8 cellular contexts compared by ENCODE assay signal in genomic region chr17:79024901-79025737, GRCh38. TPM values are rescaled to one million over a fixed set of nuclear protein-coding genes. Genes with fewer than 3 reads are reported as not detected.
DNase-seq lines count a peak whose midpoint lies in the region; ATAC-seq, FAIRE-seq and TF ChIP-seq lines count a peak whose summit lies in the region.

No MANE protein-coding gene starts in this region.

- BruUV-seq in HepG2 (replicated peaks; lab: Mats Ljungman, UMichigan): no TSS peak

- H4K20me1 ChIP-seq in SK-N-SH (ENCODE audit: insufficient read depth) (no peaks in the 10 kb centered on the region), HepG2 (ENCODE audit: insufficient read depth, low read length) (no peaks in the 10 kb centered on the region)

- H3K9ac ChIP-seq in SK-N-SH (peak overlapping the region; percentile 60; the same call in 1 of the 2 replicates), HepG2 (ENCODE audit: insufficient read depth, low read depth, low read length) (peak overlapping the region; percentile 21; the same call in 1 of the 2 replicates)

- H3K4me3 ChIP-seq in SK-N-SH (ENCODE audit: low read depth in 2 of 2, low read length in 1 of 2): peak overlapping the region; percentile 68 to 82
- H3K4me3 ChIP-seq in HepG2 (replicated peaks in 1 of 3; ENCODE audit: insufficient read depth in 1 of 3, low read depth in 2 of 3, low read length in 3 of 3): peak overlapping the region in 2 of 3 experiments; percentile 25 to 82; a peak in 3 of 6 replicates
- peak overlapping the region; percentile 55 to 62 for H3K4me3 ChIP-seq in testis

- H3K4me1 Mint-ChIP-seq in brain: peaks cover 55% of the 10 kb centered on the region

- no peak for FAIRE-seq in HepG2 (lab: Jason Lieb, UNC)

- no peaks in the 10 kb centered on the region for H3K79me2 ChIP-seq in SK-N-SH (ENCODE audit: insufficient read depth)
- peaks cover 8% of the 10 kb centered on the region for H3K79me2 ChIP-seq in HepG2 (ENCODE audit: insufficient read depth, low read length)

- in situ Hi-C loops in HepG2 (cut with HindIII; ENCODE audit: extremely low pct_ligation_motif_present, low pct_unique_long_range_greater_than_20kb): no loop called here

- H3K36me3 ChIP-seq in SK-N-SH (replicated peaks in 1 of 2; ENCODE audit: control insufficient read depth in 1 of 2, insufficient read depth in 2 of 2, low read length in 1 of 2) (no peaks in the 10 kb centered on the region), HepG2 (replicated peaks in 1 of 2; ENCODE audit: control insufficient read depth in 1 of 2, insufficient read depth in 2 of 2, low read length in 2 of 2) (no peaks in the 10 kb centered on the region; a peak in 1 of 5 replicates), testis (ENCODE audit: low read depth, missing control alignments) (no peaks in the 10 kb centered on the region)

- H3K4me1 ChIP-seq in SK-N-SH (ENCODE audit: control insufficient read depth in 1 of 2, insufficient read depth in 2 of 2, low read depth in 1 of 2, low read length in 1 of 2) (peaks cover 33 to 53% of the 10 kb centered on the region in 2 experiments), HepG2 (ENCODE audit: insufficient read depth, low read length) (peaks cover 79% of the 10 kb centered on the region), testis (peaks cover 59% of the 10 kb centered on the region)

- TF ChIP-seq RAD21 in SK-N-SH (IDR thresholded peaks at IDR 0.05; ENCODE audit: low read length) (no peak), HepG2 (CRISPR knock-in tag; IDR thresholded peaks at IDR 0.05) (no peak)

- TF ChIP-seq POLR2A in HepG2 (IDR thresholded peaks at IDR 0.05; ENCODE audit: insufficient read depth in 1 of 2, low read depth in 2 of 2, low read length in 2 of 2) (no peak), testis (IDR thresholded peaks at IDR 0.05) (no peak)

- peak overlapping the region; percentile 79 to 88 (median 84) for H3K4me3 Mint-ChIP-seq in brain

- peaks cover 68% of the 10 kb centered on the region for H3K27me3 Mint-ChIP-seq in brain

- H3K36me3 Mint-ChIP-seq in brain: no peaks in the 10 kb centered on the region

- ATAC-seq in SK-N-SH treated with all-trans-retinoic acid at 6 μM for 48 hours: no peak
- ATAC-seq in HepG2: no peak
- ATAC-seq in HG03045 (IDR thresholded peaks at IDR 0.05; ENCODE audit: unreplicated experiment): no peak

- POLR2A ChIA-PET in SK-N-SH (lab: Yijun Ruan, JAX) (no interaction called here), HepG2 (lab: Yijun Ruan, JAX) (interaction anchor here (1.2 to 4.6 kb wide), 4 partner anchors 8 to 45 kb away, joined by 3 to 127 read pairs (median 64); partner anchors contain the start of genes CANT1 and LGALS3BP)

- TF ChIP-seq EP300 in SK-N-SH (IDR thresholded peaks at IDR 0.05; ENCODE audit: borderline replicate concordance in 1 of 2, low read depth in 1 of 2, low read length in 1 of 2) (no peak), HepG2 (IDR thresholded peaks at IDR 0.05; ENCODE audit: low read depth in 2 of 2, low read length in 2 of 2) (no peak), HepG2 (CRISPR knock-in tag; IDR thresholded peaks at IDR 0.05; ENCODE audit: borderline replicate concordance) (no peak)

- H3K27ac ChIP-seq in SK-N-SH (ENCODE audit: low read depth in 2 of 2, low read length in 1 of 2): no peak overlapping the region; a peak in 1 of 4 replicates
- peak overlapping the region; percentile 10 for H3K27ac ChIP-seq in HepG2 (ENCODE audit: extremely low read length, insufficient read depth, low read length)
- peak overlapping the region in 1 of 2 donors; percentile 30 for H3K27ac ChIP-seq in testis

- H3K4me2 ChIP-seq in SK-N-SH (peak overlapping the region; percentile 97), HepG2 (ENCODE audit: low read depth, low read length) (peak overlapping the region; percentile 99)

- no peaks in the 10 kb centered on the region for H3K27me3 ChIP-seq in SK-N-SH (ENCODE audit: insufficient read depth)
- H3K27me3 ChIP-seq in HepG2 (ENCODE audit: control insufficient read depth in 1 of 2, insufficient read depth in 2 of 2, low read length in 2 of 2): peaks cover 0 to 9% of the 10 kb centered on the region in 2 experiments; a peak in 1 of 5 replicates
- H3K27me3 ChIP-seq in testis: no peaks in the 10 kb centered on the region

- H3K9me3 ChIP-seq in SK-N-SH: no peaks in the 10 kb centered on the region
- H3K9me3 ChIP-seq in HepG2 (ENCODE audit: low read length): no peaks in the 10 kb centered on the region
- no peaks in the 10 kb centered on the region for H3K9me3 ChIP-seq in testis

- no peaks in the 10 kb centered on the region for H3K9me2 ChIP-seq in SK-N-SH

- 75% methylated on average over 25 of the region's 31 CpGs for WGBS in SK-N-SH (ENCODE audit: low lambda C conversion rate)
- WGBS in HepG2 (ENCODE audit: low lambda C conversion rate): 87% methylated on average over 29 of the region's 31 CpGs
- 29 to 33% methylated on average over 19 to 31 of the region's 31 CpGs for WGBS in testis, 2 donors

- peak overlapping the region in 2 of 5 experiments; percentile 73 to 92 for H3K27ac Mint-ChIP-seq in brain

- intact Hi-C loops in HepG2 (cut with micrococcal nuclease; ENCODE audit: unreplicated experiment) (loop anchor here (5.0 kb wide), 1 partner anchor 38 kb away; no protein-coding TSS in a partner anchor), testis (cut with DNase I; ENCODE audit: low total_unique reads) (no loop called here)

- CTCF ChIA-PET in SK-N-SH (lab: Yijun Ruan, JAX): interaction anchor here (0.6 to 22.0 kb wide), 12 partner anchors 8 to 367 kb away, joined by 3 to 405 read pairs (median 7); no protein-coding TSS in a partner anchor
- CTCF ChIA-PET in HepG2 (lab: Yijun Ruan, JAX; ENCODE audit: low intra/inter-chr PET ratio, low total read pairs): no interaction called here

- H2AFZ ChIP-seq in SK-N-SH (ENCODE audit: low read depth) (peak overlapping the region; percentile 80; the same call in 1 of the 2 replicates), HepG2 (ENCODE audit: low read length) (no peak overlapping the region)

- no peak for TF ChIP-seq CTCF in SK-N-SH (IDR thresholded peaks at IDR 0.05)
- TF ChIP-seq CTCF in brain (conservative IDR thresholded peaks at IDR 0.05): no peak
- TF ChIP-seq CTCF in HepG2 (CRISPR knock-in tag; IDR thresholded peaks at IDR 0.05): no peak
- TF ChIP-seq CTCF in testis (IDR thresholded peaks at IDR 0.05): no peak

- no peaks in the 10 kb centered on the region for H3F3A ChIP-seq in SK-N-SH (replicated peaks; ENCODE audit: insufficient read depth)

- no peaks in the 10 kb centered on the region for H3K9me3 Mint-ChIP-seq in brain

- DNase-seq in SK-N-SH (peak; percentile 42), HepG2 (ENCODE audit: low spot score) (no peak), testis (no peak), NCI-H226 (no peak)
- DNase-seq in activated CD4-positive, alpha-beta T cell treated with anti-CD3 and anti-CD28 coated beads for 1 hour: no peak

RNA-seq across cellular contexts. Expression of gene C1QTNF1, which starts 1.1 kb away (rescaled TPM):
- polyA plus RNA-seq in SK-N-SH (2012; rRNA removed) (11.6 and 14.3 TPM in 2 replicates), brain (ENCODE audit: insufficient read depth, low read depth, low replicate concordance) (16.9 TPM), HepG2 (2011; rRNA removed) (0.86 and 2.1 TPM in 2 replicates), testis (ENCODE audit: insufficient read depth, low read depth, low replicate concordance) (22.5 TPM)
- 5.3 and 10.0 TPM in 2 replicates for polyA plus RNA-seq in SK-N-SH (2012; cell fraction: cytosol; rRNA removed)
- polyA plus RNA-seq in SK-N-SH (2012; cell fraction: nucleus; rRNA removed): 9.1 and 10.1 TPM in 2 replicates
- total RNA-seq in HepG2 (2016; rRNA removed; fragmentation: Illumina TruSeq; extraction: Trizol) (0.18 and 0.36 TPM in 2 replicates), testis (1 to 10 TPM; 9.1 to 9.8 TPM)
- total RNA-seq in HepG2 (2016; cell fraction: cytosol; rRNA removed; fragmentation: Illumina TruSeq; extraction: Trizol; ENCODE audit: low read depth): 0.30 TPM in 1 of 2 replicates, not detected in the other
- 0.10 and 0.58 TPM in 2 replicates for total RNA-seq in HepG2 (2016; cell fraction: insoluble cytoplasmic fraction; rRNA removed; fragmentation: Illumina TruSeq; extraction: Trizol)
- 0.06 and 0.31 TPM in 2 replicates for total RNA-seq in HepG2 (2016; cell fraction: membrane; rRNA removed; fragmentation: Illumina TruSeq; extraction: Trizol)
- total RNA-seq in HepG2 (2016; cell fraction: nucleus; rRNA removed; fragmentation: Illumina TruSeq; extraction: Trizol): 0.56 and 0.90 TPM in 2 replicates
- polyA plus RNA-seq in HepG2 (2011; cell fraction: cytosol; rRNA removed): 0.94 and 1.2 TPM in 2 replicates
- polyA plus RNA-seq in HepG2 (2011; cell fraction: nucleus; rRNA removed): 1.4 TPM in 2 replicates
- 1.0 and 1.5 TPM in 2 replicates for polyA plus RNA-seq in HepG2 (2012)
- 0.08 TPM in 1 of 2 replicates, not detected in the other for polyA plus RNA-seq in HepG2 (2016; cell fraction: cytosol; fragmentation: Illumina TruSeq; extraction: Trizol; ENCODE audit: low read depth)
- polyA plus RNA-seq in HepG2 (2016; cell fraction: insoluble cytoplasmic fraction; fragmentation: Illumina TruSeq; extraction: Trizol; ENCODE audit: low read depth): 0.12 and 0.25 TPM in 2 replicates
- 0.09 and 0.17 TPM in 2 replicates for polyA plus RNA-seq in HepG2 (2016; cell fraction: membrane; fragmentation: Illumina TruSeq; extraction: Trizol; ENCODE audit: low read depth)
- 0.45 and 0.55 TPM in 2 replicates for polyA plus RNA-seq in HepG2 (2016; cell fraction: nucleus; fragmentation: Illumina TruSeq; extraction: Trizol; ENCODE audit: insufficient read depth, low read depth)
- 2.2 TPM in 1 of 2 replicates, not detected in the other for polyA minus RNA-seq in HepG2 (2011; rRNA and poly(A)+ RNA removed; ENCODE audit: low replicate concordance)
- 0.59 and 0.70 TPM in 2 replicates for polyA minus RNA-seq in HepG2 (2011; cell fraction: cytosol; rRNA and poly(A)+ RNA removed)
- 1.6 and 2.2 TPM in 2 replicates for polyA minus RNA-seq in HepG2 (2011; cell fraction: nucleus; rRNA and poly(A)+ RNA removed)

RNA-seq across cellular contexts. Expression of gene CANT1, which starts 15.6 kb away (rescaled TPM):
- polyA plus RNA-seq in SK-N-SH (2012; rRNA removed) (83.8 and 87.4 TPM in 2 replicates), brain (ENCODE audit: insufficient read depth, low read depth, low replicate concordance) (64.2 TPM), HepG2 (2011; rRNA removed) (42.1 and 42.6 TPM in 2 replicates), testis (ENCODE audit: insufficient read depth, low read depth, low replicate concordance) (80.5 TPM)
- polyA plus RNA-seq in SK-N-SH (2012; cell fraction: cytosol; rRNA removed): 47.2 and 67.5 TPM in 2 replicates
- 55.9 and 68.2 TPM in 2 replicates for polyA plus RNA-seq in SK-N-SH (2012; cell fraction: nucleus; rRNA removed)
- total RNA-seq in HepG2 (2016; rRNA removed; fragmentation: Illumina TruSeq; extraction: Trizol) (24.9 and 34.1 TPM in 2 replicates), testis (10 to 100 TPM; 60.6 to 64.1 TPM)
- total RNA-seq in HepG2 (2016; cell fraction: cytosol; rRNA removed; fragmentation: Illumina TruSeq; extraction: Trizol; ENCODE audit: low read depth): 4.7 and 7.2 TPM in 2 replicates
- 22.7 and 35.6 TPM in 2 replicates for total RNA-seq in HepG2 (2016; cell fraction: insoluble cytoplasmic fraction; rRNA removed; fragmentation: Illumina TruSeq; extraction: Trizol)
- total RNA-seq in HepG2 (2016; cell fraction: membrane; rRNA removed; fragmentation: Illumina TruSeq; extraction: Trizol): 18.3 and 22.7 TPM in 2 replicates
- 34.4 and 36.1 TPM in 2 replicates for total RNA-seq in HepG2 (2016; cell fraction: nucleus; rRNA removed; fragmentation: Illumina TruSeq; extraction: Trizol)
- 32.0 and 42.2 TPM in 2 replicates for polyA plus RNA-seq in HepG2 (2011; cell fraction: cytosol; rRNA removed)
- 39.8 and 43.1 TPM in 2 replicates for polyA plus RNA-seq in HepG2 (2011; cell fraction: nucleus; rRNA removed)
- 25.0 and 32.7 TPM in 2 replicates for polyA plus RNA-seq in HepG2 (2012)
- polyA plus RNA-seq in HepG2 (2016; cell fraction: cytosol; fragmentation: Illumina TruSeq; extraction: Trizol; ENCODE audit: low read depth): 5.6 TPM in 2 replicates
- polyA plus RNA-seq in HepG2 (2016; cell fraction: insoluble cytoplasmic fraction; fragmentation: Illumina TruSeq; extraction: Trizol; ENCODE audit: low read depth): 23.0 and 24.4 TPM in 2 replicates
- polyA plus RNA-seq in HepG2 (2016; cell fraction: membrane; fragmentation: Illumina TruSeq; extraction: Trizol; ENCODE audit: low read depth): 13.8 and 16.2 TPM in 2 replicates
- 44.9 and 45.4 TPM in 2 replicates for polyA plus RNA-seq in HepG2 (2016; cell fraction: nucleus; fragmentation: Illumina TruSeq; extraction: Trizol; ENCODE audit: insufficient read depth, low read depth)
- polyA minus RNA-seq in HepG2 (2011; rRNA and poly(A)+ RNA removed; ENCODE audit: low replicate concordance): 46.8 and 73.3 TPM in 2 replicates
- polyA minus RNA-seq in HepG2 (2011; cell fraction: cytosol; rRNA and poly(A)+ RNA removed): 34.5 and 40.3 TPM in 2 replicates
- 27.8 and 31.3 TPM in 2 replicates for polyA minus RNA-seq in HepG2 (2011; cell fraction: nucleus; rRNA and poly(A)+ RNA removed)

RNA-seq across cellular contexts. Expression of gene LGALS3BP, which starts 45.4 kb away (rescaled TPM):
- polyA plus RNA-seq in SK-N-SH (2012; rRNA removed): 272 and 579 TPM in 2 replicates
- polyA plus RNA-seq in SK-N-SH (2012; cell fraction: cytosol; rRNA removed): 169 and 266 TPM in 2 replicates
- 757 and 838 TPM in 2 replicates for polyA plus RNA-seq in SK-N-SH (2012; cell fraction: nucleus; rRNA removed)
- 265 TPM for polyA plus RNA-seq in brain (ENCODE audit: insufficient read depth, low read depth, low replicate concordance)
- 116 and 332 TPM in 2 replicates for total RNA-seq in HepG2 (2016; rRNA removed; fragmentation: Illumina TruSeq; extraction: Trizol)
- 62.3 and 63.4 TPM in 2 replicates for total RNA-seq in HepG2 (2016; cell fraction: cytosol; rRNA removed; fragmentation: Illumina TruSeq; extraction: Trizol; ENCODE audit: low read depth)
- total RNA-seq in HepG2 (2016; cell fraction: insoluble cytoplasmic fraction; rRNA removed; fragmentation: Illumina TruSeq; extraction: Trizol): 116 and 342 TPM in 2 replicates
- total RNA-seq in HepG2 (2016; cell fraction: membrane; rRNA removed; fragmentation: Illumina TruSeq; extraction: Trizol): 57.6 and 60.1 TPM in 2 replicates
- 311 and 384 TPM in 2 replicates for total RNA-seq in HepG2 (2016; cell fraction: nucleus; rRNA removed; fragmentation: Illumina TruSeq; extraction: Trizol)
- polyA plus RNA-seq in HepG2 (2011; rRNA removed): 137 and 185 TPM in 2 replicates
- 89.4 and 111 TPM in 2 replicates for polyA plus RNA-seq in HepG2 (2011; cell fraction: cytosol; rRNA removed)
- 667 and 704 TPM in 2 replicates for polyA plus RNA-seq in HepG2 (2011; cell fraction: nucleus; rRNA removed)
- 341 and 458 TPM in 2 replicates for polyA plus RNA-seq in HepG2 (2012)
- polyA plus RNA-seq in HepG2 (2016; cell fraction: cytosol; fragmentation: Illumina TruSeq; extraction: Trizol; ENCODE audit: low read depth): 36.8 and 37.2 TPM in 2 replicates
- 103 and 140 TPM in 2 replicates for polyA plus RNA-seq in HepG2 (2016; cell fraction: insoluble cytoplasmic fraction; fragmentation: Illumina TruSeq; extraction: Trizol; ENCODE audit: low read depth)
- 41.5 and 48.5 TPM in 2 replicates for polyA plus RNA-seq in HepG2 (2016; cell fraction: membrane; fragmentation: Illumina TruSeq; extraction: Trizol; ENCODE audit: low read depth)
- 669 and 711 TPM in 2 replicates for polyA plus RNA-seq in HepG2 (2016; cell fraction: nucleus; fragmentation: Illumina TruSeq; extraction: Trizol; ENCODE audit: insufficient read depth, low read depth)
- polyA minus RNA-seq in HepG2 (2011; rRNA and poly(A)+ RNA removed; ENCODE audit: low replicate concordance): 165 and 565 TPM in 2 replicates
- polyA minus RNA-seq in HepG2 (2011; cell fraction: cytosol; rRNA and poly(A)+ RNA removed): 316 and 377 TPM in 2 replicates
- 112 and 148 TPM in 2 replicates for polyA minus RNA-seq in HepG2 (2011; cell fraction: nucleus; rRNA and poly(A)+ RNA removed)
- 100 to 1,000 TPM; 498 to 845 TPM for total RNA-seq in testis
- 328 TPM for polyA plus RNA-seq in testis (ENCODE audit: insufficient read depth, low read depth, low replicate concordance)

RNA-seq across cellular contexts. Expression of gene ENGASE, which starts 49.5 kb away (rescaled TPM):
- polyA plus RNA-seq in SK-N-SH (2012; rRNA removed) (30.1 and 30.4 TPM in 2 replicates), brain (ENCODE audit: insufficient read depth, low read depth, low replicate concordance) (7.1 TPM), HepG2 (2011; rRNA removed) (18.1 and 30.3 TPM in 2 replicates), testis (ENCODE audit: insufficient read depth, low read depth, low replicate concordance) (20.3 TPM)
- polyA plus RNA-seq in SK-N-SH (2012; cell fraction: cytosol; rRNA removed): 4.5 and 7.0 TPM in 2 replicates
- 252 and 275 TPM in 2 replicates for polyA plus RNA-seq in SK-N-SH (2012; cell fraction: nucleus; rRNA removed)
- total RNA-seq in HepG2 (2016; rRNA removed; fragmentation: Illumina TruSeq; extraction: Trizol) (2.8 and 10.6 TPM in 2 replicates), testis (10 to 100 TPM; 34.9 to 48.5 TPM)
- 10.9 and 11.3 TPM in 2 replicates for total RNA-seq in HepG2 (2016; cell fraction: cytosol; rRNA removed; fragmentation: Illumina TruSeq; extraction: Trizol; ENCODE audit: low read depth)
- total RNA-seq in HepG2 (2016; cell fraction: insoluble cytoplasmic fraction; rRNA removed; fragmentation: Illumina TruSeq; extraction: Trizol): 2.1 and 11.0 TPM in 2 replicates
- total RNA-seq in HepG2 (2016; cell fraction: membrane; rRNA removed; fragmentation: Illumina TruSeq; extraction: Trizol): 4.0 and 4.4 TPM in 2 replicates
- 17.7 and 21.9 TPM in 2 replicates for total RNA-seq in HepG2 (2016; cell fraction: nucleus; rRNA removed; fragmentation: Illumina TruSeq; extraction: Trizol)
- polyA plus RNA-seq in HepG2 (2011; cell fraction: cytosol; rRNA removed): 4.4 and 5.4 TPM in 2 replicates
- 327 and 364 TPM in 2 replicates for polyA plus RNA-seq in HepG2 (2011; cell fraction: nucleus; rRNA removed)
- polyA plus RNA-seq in HepG2 (2012): 25.6 and 35.5 TPM in 2 replicates
- polyA plus RNA-seq in HepG2 (2016; cell fraction: cytosol; fragmentation: Illumina TruSeq; extraction: Trizol; ENCODE audit: low read depth): 0.50 and 0.71 TPM in 2 replicates
- 3.3 and 4.0 TPM in 2 replicates for polyA plus RNA-seq in HepG2 (2016; cell fraction: insoluble cytoplasmic fraction; fragmentation: Illumina TruSeq; extraction: Trizol; ENCODE audit: low read depth)
- polyA plus RNA-seq in HepG2 (2016; cell fraction: membrane; fragmentation: Illumina TruSeq; extraction: Trizol; ENCODE audit: low read depth): 1.3 and 1.4 TPM in 2 replicates
- polyA plus RNA-seq in HepG2 (2016; cell fraction: nucleus; fragmentation: Illumina TruSeq; extraction: Trizol; ENCODE audit: insufficient read depth, low read depth): 64.3 and 73.5 TPM in 2 replicates
- polyA minus RNA-seq in HepG2 (2011; rRNA and poly(A)+ RNA removed; ENCODE audit: low replicate concordance): 27.1 and 30.9 TPM in 2 replicates
- 4.3 and 5.1 TPM in 2 replicates for polyA minus RNA-seq in HepG2 (2011; cell fraction: cytosol; rRNA and poly(A)+ RNA removed)
- polyA minus RNA-seq in HepG2 (2011; cell fraction: nucleus; rRNA and poly(A)+ RNA removed): 56.1 and 79.6 TPM in 2 replicates

Comparison
In these comparisons a context has a peak if more than half of its experiments do, and no peak if none do; other contexts are left out.
1. Of the 25 proteins assayed by ChIP-seq in both HepG2 and SK-N-SH: peak only in HepG2: TAF1; only in SK-N-SH: none; in both: none; in neither: 24.